ENCODE assay signal across 11 cellular contexts in genomic region chr11:47918882-47919495, GRCh38.
DNase-seq lines count a peak whose midpoint lies in the region; ATAC-seq, FAIRE-seq and TF ChIP-seq lines count a peak whose summit lies in the region.
"Had no signal": no experiment of that assay in that cellular context is flagged by ENCODE, and none has a peak within 500 bp of the region (broad histone marks: within the 10 kb centered on the region; RNA-seq: fewer than 3 reads in every experiment).

No MANE protein-coding gene starts in this region.

- POLR2A ChIA-PET in A549 (lab: Yijun Ruan, JAX) = no interaction called here

- H3K9me3 ChIP-seq in A549 (no peaks in the 10 kb centered on the region), ascending aorta (no peaks in the 10 kb centered on the region), mesodermal cell (ENCODE audit: control insufficient read depth, low read length) (no peaks in the 10 kb centered on the region), smooth muscle cell (replicated peaks; ENCODE audit: low read depth) (no peaks in the 10 kb centered on the region)

- H3F3A ChIP-seq in smooth muscle cell (ENCODE audit: low read depth) = peaks cover 23% of the 10 kb centered on the region

- DNase-seq in A549 (ENCODE audit: low read depth in 1 of 2, low spot score in 1 of 2) = peak in 1 of 2 experiments; percentile 54
- no peak for DNase-seq in HL-60 (ENCODE audit: low read depth in 1 of 2, low spot score in 1 of 2)
- no peak for DNase-seq in ascending aorta (ENCODE audit: low spot score in 2 of 2)
- no peak for DNase-seq in stimulated activated CD4-positive, alpha-beta T cell treated with anti-CD3 and anti-CD28 coated beads, Interleukin-1b, Interleukin-23, amount 100 ng/mL, for 48 hours
- no peak for DNase-seq in smooth muscle cell (lab: John Stamatoyannopoulos, UW; ENCODE audit: unreplicated experiment)
- DNase-seq: central memory CD4-positive, alpha-beta T cell; NCI-H2107 had no signal

- FAIRE-seq in A549 (lab: Jason Lieb, UNC) = no peak
- FAIRE-seq: islet of Langerhans had no signal

- TF ChIP-seq POLR2A in A549 (IDR thresholded peaks at IDR 0.05; ENCODE audit: low read length) = no peak

- H3K4me3 ChIP-seq in A549 (no peak overlapping the region), HL-60 (replicated peaks; ENCODE audit: insufficient read depth, low read length) (no peak overlapping the region), ascending aorta (no peak overlapping the region), mesodermal cell (ENCODE audit: extremely low read depth, insufficient read depth, low read length, poor library complexity, severe bottlenecking) (no peak overlapping the region), smooth muscle cell (no peak overlapping the region)

- peak overlapping the region; percentile 63 for H3K4me2 ChIP-seq in A549
- no peak overlapping the region for H3K4me2 ChIP-seq in smooth muscle cell

- H3K4me1 ChIP-seq in A549 (peaks cover 53% of the 10 kb centered on the region), ascending aorta (peaks cover 0 to 6% of the 10 kb centered on the region in 2 donors), mesodermal cell (ENCODE audit: control insufficient read depth, insufficient read depth, low read length, poor library complexity, severe bottlenecking) (peaks cover 33% of the 10 kb centered on the region), smooth muscle cell (ENCODE audit: low read depth) (peaks cover 7% of the 10 kb centered on the region)

- H3K36me3 ChIP-seq in ascending aorta = no peaks in the 10 kb centered on the region
- H3K36me3 ChIP-seq in mesodermal cell (ENCODE audit: control insufficient read depth, insufficient read depth, low read length) = no peaks in the 10 kb centered on the region
- H3K36me3 ChIP-seq in smooth muscle cell (ENCODE audit: low read depth) = no peaks in the 10 kb centered on the region

- peak; percentile 28 to 42; a peak in 2 of 6 replicates for ATAC-seq in A549
- ATAC-seq in GM19023 (IDR thresholded peaks at IDR 0.05; ENCODE audit: unreplicated experiment) = no peak
- ATAC-seq in GM19351 (IDR thresholded peaks at IDR 0.05; ENCODE audit: unreplicated experiment) = no peak

- H2AFZ ChIP-seq in smooth muscle cell (ENCODE audit: low read depth) = no peak overlapping the region

- no peak for TF ChIP-seq EP300 in A549 (IDR thresholded peaks at IDR 0.05)

- peak overlapping the region; percentile 73 to 76 for H3K27ac ChIP-seq in A549
- H3K27ac ChIP-seq in HL-60 (replicated peaks) = peak overlapping the region; percentile 70
- peak overlapping the region; percentile 75 to 79 for H3K27ac ChIP-seq in ascending aorta
- peak overlapping the region; percentile 78 for H3K27ac ChIP-seq in mesodermal cell (ENCODE audit: low read depth, low read length, severe bottlenecking)
- H3K27ac ChIP-seq in smooth muscle cell (ENCODE audit: low read depth) = no peak overlapping the region

- H4K20me1 ChIP-seq in smooth muscle cell (ENCODE audit: low read depth) = no peaks in the 10 kb centered on the region

- CTCF ChIA-PET in A549 (lab: Yijun Ruan, JAX) = interaction anchor here (1.0 to 1.5 kb wide), 3 partner anchors 14 to 16 kb away, joined by 4 to 10 read pairs (median 5); no protein-coding TSS in a partner anchor

- H3K27me3 ChIP-seq in HL-60 (ENCODE audit: insufficient read depth, poor library complexity, severe bottlenecking) (no peaks in the 10 kb centered on the region), ascending aorta (no peaks in the 10 kb centered on the region), smooth muscle cell (ENCODE audit: low read depth) (no peaks in the 10 kb centered on the region)

- WGBS in A549 (ENCODE audit: missing lambda C conversion rate) = 68% methylated on average over 4 of the region's 4 CpGs
- 76 to 88% methylated on average over 4 of the region's 4 CpGs for WGBS in mesodermal cell (ENCODE audit: insufficient coverage in 2 of 2), 2 experiments
- 82% methylated on average over 4 of the region's 4 CpGs for WGBS in smooth muscle cell (ENCODE audit: low lambda C conversion rate)

- TF ChIP-seq CTCF in A549 (IDR thresholded peaks at IDR 0.05) (no peak), HL-60 (IDR thresholded peaks at IDR 0.05; ENCODE audit: insufficient read depth, low read length) (no peak), ascending aorta (IDR thresholded peaks at IDR 0.05) (no peak), smooth muscle cell (IDR thresholded peaks at IDR 0.05; ENCODE audit: borderline replicate concordance, insufficient read depth, poor library complexity, severe bottlenecking) (no peak)

- TF ChIP-seq RAD21 in A549 (conservative IDR thresholded peaks at IDR 0.05 in 1 of 2, IDR thresholded peaks at IDR 0.05 in 1 of 2) = no peak

- H3K9ac ChIP-seq in smooth muscle cell (ENCODE audit: low read depth) = no peak overlapping the region

- intact Hi-C loops in ascending aorta (cut with DNase I) = no loop called here

- no peaks in the 10 kb centered on the region for H3K79me2 ChIP-seq in smooth muscle cell (ENCODE audit: low read depth)

TF ChIP-seq in A549, 52 proteins besides CTCF, POLR2A, EP300 and RAD21:
- TF ChIP-seq NPAS2 (CRISPR knock-in tag; IDR thresholded peaks at IDR 0.05; ENCODE audit: borderline replicate concordance) (no peak), BHLHE40 (IDR thresholded peaks at IDR 0.05; ENCODE audit: low read depth, low read length) (no peak), CHD4 (IDR thresholded peaks at IDR 0.05; ENCODE audit: borderline replicate concordance) (no peak; the same call in 1 of the 2 replicates), HDAC2 (IDR thresholded peaks at IDR 0.05) (no peak), SREBF2 (IDR thresholded peaks at IDR 0.05) (no peak), ZFP36 (IDR thresholded peaks at IDR 0.05; ENCODE audit: borderline replicate concordance, partially characterized antibody) (peak; percentile 62), KDM5A (IDR thresholded peaks at IDR 0.05) (no peak), GATA3 (IDR thresholded peaks at IDR 0.05; ENCODE audit: borderline replicate concordance) (peak; percentile 8; the same call in 1 of the 2 replicates), CBX8 (IDR thresholded peaks at IDR 0.05) (no peak), CHD2 (IDR thresholded peaks at IDR 0.05; ENCODE audit: low read length, partially characterized antibody) (no peak), TFCP2L1 (CRISPR knock-in tag; IDR thresholded peaks at IDR 0.05) (no peak), FOSL2 (IDR thresholded peaks at IDR 0.05) (peak; percentile 50; the same call in 1 of the 2 replicates), FOSL2 (CRISPR knock-in tag; IDR thresholded peaks at IDR 0.05) (peak; percentile 82)

Comparison
In these comparisons a context has a peak if more than half of its experiments do, and no peak if none do; other contexts are left out.
1. ATAC-seq: peak in A549 (2 of 2); none in GM19023 (single experiment) and GM19351 (single experiment).